In the genomic region with DNA sequence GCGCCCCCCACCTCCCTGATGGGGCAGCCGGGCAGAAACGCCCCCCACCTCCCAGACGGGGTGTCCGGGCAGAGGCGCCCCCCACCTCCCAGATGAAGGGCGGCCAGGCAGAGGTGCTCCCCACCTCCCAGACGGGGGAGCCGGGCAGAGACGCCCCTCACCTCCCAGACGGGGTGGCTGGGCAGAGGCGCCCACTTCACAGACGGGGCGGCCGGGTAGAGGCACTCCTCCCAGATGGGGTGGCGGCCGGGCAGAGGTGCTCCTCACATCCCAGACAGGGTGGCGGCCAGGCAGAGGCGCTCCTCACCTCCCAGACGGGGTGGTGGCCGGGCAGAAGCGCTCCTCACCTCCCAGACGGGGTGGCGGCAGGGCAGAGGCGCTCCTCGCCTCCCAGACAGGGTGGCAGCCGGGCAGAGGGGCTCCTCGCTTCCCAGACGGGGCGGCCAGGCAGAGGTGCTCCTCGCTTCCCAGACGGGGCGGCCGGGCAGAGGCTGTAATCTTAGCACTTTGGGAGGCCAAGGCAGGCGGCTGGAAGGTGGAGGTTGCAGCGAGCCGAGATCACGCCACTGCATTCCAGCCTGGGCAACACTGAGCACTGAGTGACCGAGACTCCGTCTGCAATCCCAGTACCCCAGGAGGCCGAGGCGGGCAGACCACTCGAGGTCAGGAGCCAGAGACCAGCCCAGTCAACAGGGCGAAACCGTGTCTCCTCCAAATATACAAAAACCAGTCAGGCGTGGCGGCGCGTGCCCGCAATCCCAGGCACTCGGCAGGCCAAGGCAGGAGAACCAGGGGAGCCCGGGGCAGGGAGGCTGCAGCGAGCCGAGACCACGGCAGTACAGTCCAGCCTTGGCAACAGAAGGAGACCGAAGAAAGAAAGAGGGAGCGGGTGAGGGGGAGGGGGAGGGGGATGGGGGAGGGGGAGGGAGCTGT, we compare ENCODE assay signal across 1 cellular context.
TF ChIP-seq lines count a peak whose summit lies in the region.

No MANE protein-coding gene starts in this region.

TF ChIP-seq in K562, 482 proteins besides CTCF, POLR2A, EP300 and RAD21:
- TF ChIP-seq, protein P1, sequence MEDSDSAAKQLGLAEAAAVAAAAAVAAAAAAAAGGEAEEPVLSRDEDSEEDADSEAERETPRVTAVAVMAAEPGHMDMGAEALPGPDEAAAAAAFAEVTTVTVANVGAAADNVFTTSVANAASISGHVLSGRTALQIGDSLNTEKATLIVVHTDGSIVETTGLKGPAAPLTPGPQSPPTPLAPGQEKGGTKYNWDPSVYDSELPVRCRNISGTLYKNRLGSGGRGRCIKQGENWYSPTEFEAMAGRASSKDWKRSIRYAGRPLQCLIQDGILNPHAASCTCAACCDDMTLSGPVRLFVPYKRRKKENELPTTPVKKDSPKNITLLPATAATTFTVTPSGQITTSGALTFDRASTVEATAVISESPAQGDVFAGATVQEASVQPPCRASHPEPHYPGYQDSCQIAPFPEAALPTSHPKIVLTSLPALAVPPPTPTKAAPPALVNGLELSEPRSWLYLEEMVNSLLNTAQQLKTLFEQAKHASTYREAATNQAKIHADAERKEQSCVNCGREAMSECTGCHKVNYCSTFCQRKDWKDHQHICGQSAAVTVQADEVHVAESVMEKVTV (CRISPR knock-in tag; IDR thresholded peaks at IDR 0.05): no peak
- TF ChIP-seq PCBP1 (IDR thresholded peaks at IDR 0.05; ENCODE audit: low read depth, low read length, poor library complexity, severe bottlenecking) (peak; percentile 34), BRCA1 (IDR thresholded peaks at IDR 0.05) (no peak), BRCA1 (CRISPR knock-in tag; IDR thresholded peaks at IDR 0.05) (no peak), KDM1A (IDR thresholded peaks at IDR 0.05) (peak in 1 of 2 experiments; percentile 67; a peak in 1 of 4 replicates), HNRNPL (IDR thresholded peaks at IDR 0.05; ENCODE audit: low read depth, low read length) (peak; percentile 37; the same call in 1 of the 2 replicates)
